In genomic region chr17:72409405-72410002, GRCh38 we compare ENCODE assay signal across 2 cellular contexts.
A peak's percentile ranks its signal among the peaks of the same experiment; 100 is the strongest.
TF ChIP-seq lines count a peak whose summit lies in the region.

No MANE protein-coding gene starts in this region.

TF ChIP-seq in HCT116, 20 proteins besides CTCF, POLR2A, EP300 and RAD21 (continued from another document):
- TF ChIP-seq ZFX (IDR thresholded peaks at IDR 0.05): no peak
- TF ChIP-seq SP1 (IDR thresholded peaks at IDR 0.05; ENCODE audit: low read depth): 0 out of 2 replicates have a peak, but pooled peaks have one; percentile 21
- no peak for TF ChIP-seq EZH2phosphoT487 (IDR thresholded peaks at IDR 0.05; ENCODE audit: borderline replicate concordance)
- TF ChIP-seq, protein P1, sequence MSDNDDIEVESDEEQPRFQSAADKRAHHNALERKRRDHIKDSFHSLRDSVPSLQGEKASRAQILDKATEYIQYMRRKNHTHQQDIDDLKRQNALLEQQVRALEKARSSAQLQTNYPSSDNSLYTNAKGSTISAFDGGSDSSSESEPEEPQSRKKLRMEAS (IDR thresholded peaks at IDR 0.05): peak; percentile 15; the same call in 1 of the 2 replicates
- TF ChIP-seq CBX3 (IDR thresholded peaks at IDR 0.05; ENCODE audit: low read depth): no peak

TF ChIP-seq in K562, 482 proteins besides CTCF, POLR2A, EP300 and RAD21 (continued from another document and continues in another):
- no peak for TF ChIP-seq GTF3C2 (IDR thresholded peaks at IDR 0.05; ENCODE audit: borderline replicate concordance, extremely low read depth, insufficient read length)
- no peak for TF ChIP-seq NCOA4 (IDR thresholded peaks at IDR 0.05; ENCODE audit: partially characterized antibody)
- TF ChIP-seq ZNF184 (CRISPR knock-in tag; IDR thresholded peaks at IDR 0.05): no peak
- no peak for TF ChIP-seq ZNF324 (CRISPR knock-in tag; IDR thresholded peaks at IDR 0.05)
- no peak for TF ChIP-seq SMC3 (conservative IDR thresholded peaks at IDR 0.05; ENCODE audit: insufficient read depth, low read depth, low read length)
- TF ChIP-seq ZNF316 (IDR thresholded peaks at IDR 0.05): no peak
- TF ChIP-seq, protein P2, sequence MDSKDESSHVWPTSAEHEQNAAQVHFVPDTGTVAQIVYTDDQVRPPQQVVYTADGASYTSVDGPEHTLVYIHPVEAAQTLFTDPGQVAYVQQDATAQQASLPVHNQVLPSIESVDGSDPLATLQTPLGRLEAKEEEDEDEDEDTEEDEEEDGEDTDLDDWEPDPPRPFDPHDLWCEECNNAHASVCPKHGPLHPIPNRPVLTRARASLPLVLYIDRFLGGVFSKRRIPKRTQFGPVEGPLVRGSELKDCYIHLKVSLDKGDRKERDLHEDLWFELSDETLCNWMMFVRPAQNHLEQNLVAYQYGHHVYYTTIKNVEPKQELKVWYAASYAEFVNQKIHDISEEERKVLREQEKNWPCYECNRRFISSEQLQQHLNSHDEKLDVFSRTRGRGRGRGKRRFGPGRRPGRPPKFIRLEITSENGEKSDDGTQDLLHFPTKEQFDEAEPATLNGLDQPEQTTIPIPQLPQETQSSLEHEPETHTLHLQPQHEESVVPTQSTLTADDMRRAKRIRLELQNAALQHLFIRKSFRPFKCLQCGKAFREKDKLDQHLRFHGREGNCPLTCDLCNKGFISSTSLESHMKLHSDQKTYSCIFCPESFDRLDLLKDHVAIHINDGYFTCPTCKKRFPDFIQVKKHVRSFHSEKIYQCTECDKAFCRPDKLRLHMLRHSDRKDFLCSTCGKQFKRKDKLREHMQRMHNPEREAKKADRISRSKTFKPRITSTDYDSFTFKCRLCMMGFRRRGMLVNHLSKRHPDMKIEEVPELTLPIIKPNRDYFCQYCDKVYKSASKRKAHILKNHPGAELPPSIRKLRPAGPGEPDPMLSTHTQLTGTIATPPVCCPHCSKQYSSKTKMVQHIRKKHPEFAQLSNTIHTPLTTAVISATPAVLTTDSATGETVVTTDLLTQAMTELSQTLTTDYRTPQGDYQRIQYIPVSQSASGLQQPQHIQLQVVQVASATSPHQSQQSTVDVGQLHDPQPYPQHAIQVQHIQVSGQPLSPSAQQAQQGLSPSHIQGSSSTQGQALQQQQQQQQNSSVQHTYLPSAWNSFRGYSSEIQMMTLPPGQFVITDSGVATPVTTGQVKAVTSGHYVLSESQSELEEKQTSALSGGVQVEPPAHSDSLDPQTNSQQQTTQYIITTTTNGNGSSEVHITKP (IDR thresholded peaks at IDR 0.05; ENCODE audit: partially characterized antibody): no peak
- TF ChIP-seq PHTF2 (CRISPR knock-in tag; IDR thresholded peaks at IDR 0.05): no peak
- TF ChIP-seq ZNF121 (CRISPR knock-in tag; conservative IDR thresholded peaks at IDR 0.05): no peak
- no peak for TF ChIP-seq ZNF717 (CRISPR knock-in tag; IDR thresholded peaks at IDR 0.05)
- no peak for TF ChIP-seq SMAD4 (CRISPR knock-in tag; conservative IDR thresholded peaks at IDR 0.05)
- TF ChIP-seq USF1 (CRISPR knock-in tag; IDR thresholded peaks at IDR 0.05): peak; percentile 36; the same call in 1 of the 2 replicates
- TF ChIP-seq HCFC1 (IDR thresholded peaks at IDR 0.05; ENCODE audit: low read depth, low read length): peak; percentile 72
- no peak for TF ChIP-seq ZNF398 (CRISPR knock-in tag; IDR thresholded peaks at IDR 0.05)
- no peak for TF ChIP-seq ZNF134 (CRISPR knock-in tag; conservative IDR thresholded peaks at IDR 0.05)
- TF ChIP-seq HMG20B (CRISPR knock-in tag; IDR thresholded peaks at IDR 0.05): no peak
- peak; percentile 52; the same call in 1 of the 2 replicates for TF ChIP-seq RAD51 (IDR thresholded peaks at IDR 0.05; ENCODE audit: borderline replicate concordance, low read depth)
- TF ChIP-seq, protein P3, sequence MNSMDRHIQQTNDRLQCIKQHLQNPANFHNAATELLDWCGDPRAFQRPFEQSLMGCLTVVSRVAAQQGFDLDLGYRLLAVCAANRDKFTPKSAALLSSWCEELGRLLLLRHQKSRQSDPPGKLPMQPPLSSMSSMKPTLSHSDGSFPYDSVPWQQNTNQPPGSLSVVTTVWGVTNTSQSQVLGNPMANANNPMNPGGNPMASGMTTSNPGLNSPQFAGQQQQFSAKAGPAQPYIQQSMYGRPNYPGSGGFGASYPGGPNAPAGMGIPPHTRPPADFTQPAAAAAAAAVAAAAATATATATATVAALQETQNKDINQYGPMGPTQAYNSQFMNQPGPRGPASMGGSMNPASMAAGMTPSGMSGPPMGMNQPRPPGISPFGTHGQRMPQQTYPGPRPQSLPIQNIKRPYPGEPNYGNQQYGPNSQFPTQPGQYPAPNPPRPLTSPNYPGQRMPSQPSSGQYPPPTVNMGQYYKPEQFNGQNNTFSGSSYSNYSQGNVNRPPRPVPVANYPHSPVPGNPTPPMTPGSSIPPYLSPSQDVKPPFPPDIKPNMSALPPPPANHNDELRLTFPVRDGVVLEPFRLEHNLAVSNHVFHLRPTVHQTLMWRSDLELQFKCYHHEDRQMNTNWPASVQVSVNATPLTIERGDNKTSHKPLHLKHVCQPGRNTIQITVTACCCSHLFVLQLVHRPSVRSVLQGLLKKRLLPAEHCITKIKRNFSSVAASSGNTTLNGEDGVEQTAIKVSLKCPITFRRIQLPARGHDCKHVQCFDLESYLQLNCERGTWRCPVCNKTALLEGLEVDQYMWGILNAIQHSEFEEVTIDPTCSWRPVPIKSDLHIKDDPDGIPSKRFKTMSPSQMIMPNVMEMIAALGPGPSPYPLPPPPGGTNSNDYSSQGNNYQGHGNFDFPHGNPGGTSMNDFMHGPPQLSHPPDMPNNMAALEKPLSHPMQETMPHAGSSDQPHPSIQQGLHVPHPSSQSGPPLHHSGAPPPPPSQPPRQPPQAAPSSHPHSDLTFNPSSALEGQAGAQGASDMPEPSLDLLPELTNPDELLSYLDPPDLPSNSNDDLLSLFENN (IDR thresholded peaks at IDR 0.05; ENCODE audit: low read depth in 2 of 2, low read length in 2 of 2): no peak
- no peak for TF ChIP-seq ZNF436 (CRISPR knock-in tag; IDR thresholded peaks at IDR 0.05)
- TF ChIP-seq KAT7 (CRISPR knock-in tag; IDR thresholded peaks at IDR 0.05; ENCODE audit: borderline replicate concordance): no peak
- no peak for TF ChIP-seq XRCC5 (IDR thresholded peaks at IDR 0.05; ENCODE audit: low read depth, low read length)
- no peak for TF ChIP-seq HDGF (IDR thresholded peaks at IDR 0.05)
- TF ChIP-seq RCOR1 (IDR thresholded peaks at IDR 0.05; ENCODE audit: borderline replicate concordance in 1 of 2, low read depth in 2 of 2, low read length in 2 of 2): no peak
- no peak for TF ChIP-seq CHCHD3 (CRISPR knock-in tag; IDR thresholded peaks at IDR 0.05)
- no peak for TF ChIP-seq RBFOX2 (IDR thresholded peaks at IDR 0.05; ENCODE audit: low read depth, low read length)
- no peak for TF ChIP-seq SMARCA5 (IDR thresholded peaks at IDR 0.05)
- TF ChIP-seq ZNF143 (CRISPR knock-in tag; IDR thresholded peaks at IDR 0.05): peak; percentile 63; the same call in 1 of the 2 replicates
- TF ChIP-seq AFF1 (IDR thresholded peaks at IDR 0.05; ENCODE audit: low read depth in 1 of 2, partially characterized antibody in 2 of 2): peak in 1 of 2 experiments; percentile 67
- no peak for TF ChIP-seq SIN3B (IDR thresholded peaks at IDR 0.05; ENCODE audit: low read depth)
- TF ChIP-seq ZNF639 (CRISPR knock-in tag; conservative IDR thresholded peaks at IDR 0.05 in 1 of 2, IDR thresholded peaks at IDR 0.05 in 1 of 2): no peak
- no peak for TF ChIP-seq MTA3 (IDR thresholded peaks at IDR 0.05; ENCODE audit: borderline replicate concordance)
- no peak for TF ChIP-seq ZBTB5 (IDR thresholded peaks at IDR 0.05)
- TF ChIP-seq ZNF583 (CRISPR knock-in tag; IDR thresholded peaks at IDR 0.05): no peak
- no peak for TF ChIP-seq ZNF707 (CRISPR knock-in tag; conservative IDR thresholded peaks at IDR 0.05)
- no peak for TF ChIP-seq SP1 (CRISPR knock-in tag; IDR thresholded peaks at IDR 0.05)
- no peak for TF ChIP-seq EGR1 (conservative IDR thresholded peaks at IDR 0.05)
- peak; percentile 37 to 51; a peak in 3 of 4 replicates for TF ChIP-seq SIX5 (IDR thresholded peaks at IDR 0.05; ENCODE audit: borderline replicate concordance in 1 of 2, insufficient read depth in 1 of 2, low read depth in 1 of 2, low read length in 2 of 2)
- no peak for TF ChIP-seq RBM14 (IDR thresholded peaks at IDR 0.05; ENCODE audit: borderline replicate concordance, insufficient read depth, low read depth, low read length)
